Comparison of ENCODE assay signal across 1 cellular context in the genomic region with DNA sequence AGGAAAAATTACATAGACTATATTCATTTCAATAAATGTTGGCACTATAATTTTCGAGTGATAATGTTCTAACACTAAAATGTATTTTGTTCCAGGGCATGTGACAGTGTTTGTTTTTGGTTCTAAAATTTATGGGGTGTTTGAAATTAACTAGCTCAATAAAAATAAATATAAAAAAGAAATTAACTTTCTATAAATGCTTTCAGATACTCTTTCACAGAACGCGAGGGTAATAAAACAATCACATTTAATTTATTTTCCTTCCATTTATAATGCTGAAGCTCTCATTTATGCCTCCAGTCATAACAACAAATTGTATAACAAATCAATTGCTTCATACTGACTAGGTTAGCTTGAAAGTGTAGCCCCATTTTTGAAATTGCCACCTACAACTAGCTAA.
TF ChIP-seq lines count a peak whose summit lies in the region.

No MANE protein-coding gene starts in this region.

TF ChIP-seq in HEK293, 187 proteins besides CTCF, POLR2A, EP300 and RAD21 (continued from another document):
- TF ChIP-seq ZNF335 (tag by site-specific recombination; conservative IDR thresholded peaks at IDR 0.05) (no peak), ZBTB17 (tag by site-specific recombination; IDR thresholded peaks at IDR 0.05) (no peak), ZNF843 (tag by site-specific recombination; IDR thresholded peaks at IDR 0.05) (peak; percentile 56; the same call in 1 of the 2 replicates), ZFHX2 (tag by site-specific recombination; conservative IDR thresholded peaks at IDR 0.05) (no peak), FEZF1 (tag by site-specific recombination; IDR thresholded peaks at IDR 0.05) (peak; percentile 23; the same call in 1 of the 2 replicates), ZFP3 (tag by site-specific recombination; IDR thresholded peaks at IDR 0.05; ENCODE audit: low read depth) (no peak), ZNF529 (tag by site-specific recombination; IDR thresholded peaks at IDR 0.05; ENCODE audit: insufficient replicate concordance) (no peak), ZBTB10 (tag by site-specific recombination; IDR thresholded peaks at IDR 0.05) (no peak), ZSCAN4 (tag by site-specific recombination; IDR thresholded peaks at IDR 0.05) (no peak), ZNF398 (tag by site-specific recombination; IDR thresholded peaks at IDR 0.05) (no peak)
- TF ChIP-seq, protein P1, sequence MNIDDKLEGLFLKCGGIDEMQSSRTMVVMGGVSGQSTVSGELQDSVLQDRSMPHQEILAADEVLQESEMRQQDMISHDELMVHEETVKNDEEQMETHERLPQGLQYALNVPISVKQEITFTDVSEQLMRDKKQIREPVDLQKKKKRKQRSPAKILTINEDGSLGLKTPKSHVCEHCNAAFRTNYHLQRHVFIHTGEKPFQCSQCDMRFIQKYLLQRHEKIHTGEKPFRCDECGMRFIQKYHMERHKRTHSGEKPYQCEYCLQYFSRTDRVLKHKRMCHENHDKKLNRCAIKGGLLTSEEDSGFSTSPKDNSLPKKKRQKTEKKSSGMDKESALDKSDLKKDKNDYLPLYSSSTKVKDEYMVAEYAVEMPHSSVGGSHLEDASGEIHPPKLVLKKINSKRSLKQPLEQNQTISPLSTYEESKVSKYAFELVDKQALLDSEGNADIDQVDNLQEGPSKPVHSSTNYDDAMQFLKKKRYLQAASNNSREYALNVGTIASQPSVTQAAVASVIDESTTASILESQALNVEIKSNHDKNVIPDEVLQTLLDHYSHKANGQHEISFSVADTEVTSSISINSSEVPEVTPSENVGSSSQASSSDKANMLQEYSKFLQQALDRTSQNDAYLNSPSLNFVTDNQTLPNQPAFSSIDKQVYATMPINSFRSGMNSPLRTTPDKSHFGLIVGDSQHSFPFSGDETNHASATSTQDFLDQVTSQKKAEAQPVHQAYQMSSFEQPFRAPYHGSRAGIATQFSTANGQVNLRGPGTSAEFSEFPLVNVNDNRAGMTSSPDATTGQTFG (tag by site-specific recombination; IDR thresholded peaks at IDR 0.05; ENCODE audit: borderline replicate concordance): no peak
- TF ChIP-seq, protein P2, sequence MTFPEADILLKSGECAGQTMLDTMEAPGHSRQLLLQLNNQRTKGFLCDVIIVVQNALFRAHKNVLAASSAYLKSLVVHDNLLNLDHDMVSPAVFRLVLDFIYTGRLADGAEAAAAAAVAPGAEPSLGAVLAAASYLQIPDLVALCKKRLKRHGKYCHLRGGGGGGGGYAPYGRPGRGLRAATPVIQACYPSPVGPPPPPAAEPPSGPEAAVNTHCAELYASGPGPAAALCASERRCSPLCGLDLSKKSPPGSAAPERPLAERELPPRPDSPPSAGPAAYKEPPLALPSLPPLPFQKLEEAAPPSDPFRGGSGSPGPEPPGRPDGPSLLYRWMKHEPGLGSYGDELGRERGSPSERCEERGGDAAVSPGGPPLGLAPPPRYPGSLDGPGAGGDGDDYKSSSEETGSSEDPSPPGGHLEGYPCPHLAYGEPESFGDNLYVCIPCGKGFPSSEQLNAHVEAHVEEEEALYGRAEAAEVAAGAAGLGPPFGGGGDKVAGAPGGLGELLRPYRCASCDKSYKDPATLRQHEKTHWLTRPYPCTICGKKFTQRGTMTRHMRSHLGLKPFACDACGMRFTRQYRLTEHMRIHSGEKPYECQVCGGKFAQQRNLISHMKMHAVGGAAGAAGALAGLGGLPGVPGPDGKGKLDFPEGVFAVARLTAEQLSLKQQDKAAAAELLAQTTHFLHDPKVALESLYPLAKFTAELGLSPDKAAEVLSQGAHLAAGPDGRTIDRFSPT (tag by site-specific recombination; IDR thresholded peaks at IDR 0.05): no peak
- TF ChIP-seq, protein P3, sequence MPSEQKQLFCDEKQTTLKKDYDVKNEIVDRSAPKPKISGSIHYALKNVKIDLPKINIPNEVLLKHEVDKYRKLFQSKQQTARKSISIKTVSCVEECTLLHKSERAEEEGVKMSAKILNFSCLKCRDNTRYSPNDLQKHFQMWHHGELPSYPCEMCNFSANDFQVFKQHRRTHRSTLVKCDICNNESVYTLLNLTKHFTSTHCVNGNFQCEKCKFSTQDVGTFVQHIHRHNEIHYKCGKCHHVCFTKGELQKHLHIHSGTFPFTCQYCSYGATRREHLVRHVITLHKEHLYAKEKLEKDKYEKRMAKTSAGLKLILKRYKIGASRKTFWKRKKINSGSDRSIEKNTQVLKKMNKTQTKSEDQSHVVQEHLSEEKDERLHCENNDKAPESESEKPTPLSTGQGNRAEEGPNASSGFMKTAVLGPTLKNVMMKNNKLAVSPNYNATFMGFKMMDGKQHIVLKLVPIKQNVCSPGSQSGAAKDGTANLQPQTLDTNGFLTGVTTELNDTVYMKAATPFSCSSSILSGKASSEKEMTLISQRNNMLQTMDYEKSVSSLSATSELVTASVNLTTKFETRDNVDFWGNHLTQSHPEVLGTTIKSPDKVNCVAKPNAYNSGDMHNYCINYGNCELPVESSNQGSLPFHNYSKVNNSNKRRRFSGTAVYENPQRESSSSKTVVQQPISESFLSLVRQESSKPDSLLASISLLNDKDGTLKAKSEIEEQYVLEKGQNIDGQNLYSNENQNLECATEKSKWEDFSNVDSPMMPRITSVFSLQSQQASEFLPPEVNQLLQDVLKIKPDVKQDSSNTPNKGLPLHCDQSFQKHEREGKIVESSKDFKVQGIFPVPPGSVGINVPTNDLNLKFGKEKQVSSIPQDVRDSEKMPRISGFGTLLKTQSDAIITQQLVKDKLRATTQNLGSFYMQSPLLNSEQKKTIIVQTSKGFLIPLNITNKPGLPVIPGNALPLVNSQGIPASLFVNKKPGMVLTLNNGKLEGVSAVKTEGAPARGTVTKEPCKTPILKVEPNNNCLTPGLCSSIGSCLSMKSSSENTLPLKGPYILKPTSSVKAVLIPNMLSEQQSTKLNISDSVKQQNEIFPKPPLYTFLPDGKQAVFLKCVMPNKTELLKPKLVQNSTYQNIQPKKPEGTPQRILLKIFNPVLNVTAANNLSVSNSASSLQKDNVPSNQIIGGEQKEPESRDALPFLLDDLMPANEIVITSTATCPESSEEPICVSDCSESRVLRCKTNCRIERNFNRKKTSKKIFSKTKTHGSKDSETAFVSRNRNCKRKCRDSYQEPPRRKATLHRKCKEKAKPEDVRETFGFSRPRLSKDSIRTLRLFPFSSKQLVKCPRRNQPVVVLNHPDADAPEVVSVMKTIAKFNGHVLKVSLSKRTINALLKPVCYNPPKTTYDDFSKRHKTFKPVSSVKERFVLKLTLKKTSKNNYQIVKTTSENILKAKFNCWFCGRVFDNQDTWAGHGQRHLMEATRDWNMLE (tag by site-specific recombination; conservative IDR thresholded peaks at IDR 0.05; ENCODE audit: low read depth): no peak
TF ChIP-seq in HEK293: peak in this region for 4.
